Comparison of ENCODE assay signal across 26 cellular contexts in genomic region chr4:147461161-147461560, GRCh38. TPM values are rescaled to one million over a fixed set of nuclear protein-coding genes. Genes with fewer than 3 reads are reported as not detected.
"Had no signal": no experiment of that assay in that cellular context is flagged by ENCODE, and none has a peak within 500 bp of the region (broad histone marks: within the 10 kb centered on the region; RNA-seq: fewer than 3 reads in every experiment).

No MANE protein-coding gene starts in this region.

- ATAC-seq: activated CD8-positive, alpha-beta memory T cell treated with anti-CD3 and anti-CD28 coated beads, Interleukin-2, amount 10 ng/mL, durations not matched to agents 7 days and 5 days; activated CD8-positive, alpha-beta T cell treated with anti-CD3 and anti-CD28 coated beads for 36 hours; activated naive CD4-positive, alpha-beta T cell treated with anti-CD3 and anti-CD28 coated beads, Interleukin-2, amount 50 U/mL, for 72 hours; natural killer cell; sciatic nerve; stimulated activated memory B cell treated with anti-CD40 and anti-IgM and Interleukin-4, amounts not matched to agents 10 μg/mL and 1 μg/mL and 100 μg/mL, for 72 hours had no signal

- H3K4me3 ChIP-seq: ascending aorta, coronary artery, left ventricle myocardium inferior, stomach, suprapubic skin, uterus had no signal

- DNase-seq: activated CD4-positive, alpha-beta T cell treated with anti-CD3 and anti-CD28 coated beads, Interleukin-2, amount 10 ng/mL, durations not matched to agents 7 days and 5 days; activated CD4-positive, CD25-positive, alpha-beta regulatory T cell treated with anti-CD3 and anti-CD28 coated beads, Interleukin-2, amount 50 U/mL, for 72 hours; activated CD8-positive, alpha-beta memory T cell treated with anti-CD3 and anti-CD28 coated beads, Interleukin-2, amount 10 ng/mL, durations not matched to agents 7 days and 5 days; activated CD8-positive, alpha-beta T cell treated with anti-CD3 and anti-CD28 coated beads for 36 hours; activated gamma-delta T cell treated with Interleukin-2 at 50 U/mL for 16 hours; activated T-cell treated with anti-CD3 and anti-CD28 coated beads for 4 hours; cerebellar nuclear complex; endodermal cell; foreskin fibroblast; immature natural killer cell; kidney glomerular epithelial cell; left ventricle myocardium inferior; midbrain; natural killer cell; small intestine; stimulated activated CD4-positive, alpha-beta T cell treated with anti-CD3 and anti-CD28 coated beads, Interleukin-2, amount 100 ng/mL, for 24 hours; stomach; trophoblast cell; uterus had no signal

- H3K36me3 ChIP-seq: ascending aorta, left ventricle myocardium inferior, stomach, suprapubic skin, uterus had no signal

- H3K27me3 ChIP-seq: ascending aorta, stomach, suprapubic skin, uterus had no signal

RNA-seq across cellular contexts. Expression of gene EDNRA, which starts 19.7 kb away (rescaled TPM):
- total RNA-seq: activated CD4-positive, alpha-beta T cell treated with anti-CD3 and anti-CD28 coated beads, Interleukin-2, amount 10 ng/mL, durations not matched to agents 7 days and 5 days; activated CD8-positive, alpha-beta memory T cell treated with anti-CD3 and anti-CD28 coated beads, Interleukin-2, amount 10 ng/mL, durations not matched to agents 7 days and 5 days; activated CD8-positive, alpha-beta T cell treated with anti-CD3 and anti-CD28 coated beads for 36 hours; natural killer cell; T-helper 2 cell treated with Interferon-gamma antibody and Interleukin-4, amounts not matched to agents 100 ng/mL and 5 ng/mL, for 36 hours had no signal
- polyA plus RNA-seq: immature natural killer cell had no signal
